1 cellular context compared by ENCODE assay signal in genomic region chr6:20211037-20211940, GRCh38.
TF ChIP-seq lines count a peak whose summit lies in the region.

No MANE protein-coding gene starts in this region.

TF ChIP-seq in PFSK-1, 5 proteins besides CTCF, POLR2A, EP300 and RAD21:
- TF ChIP-seq, protein P1, sequence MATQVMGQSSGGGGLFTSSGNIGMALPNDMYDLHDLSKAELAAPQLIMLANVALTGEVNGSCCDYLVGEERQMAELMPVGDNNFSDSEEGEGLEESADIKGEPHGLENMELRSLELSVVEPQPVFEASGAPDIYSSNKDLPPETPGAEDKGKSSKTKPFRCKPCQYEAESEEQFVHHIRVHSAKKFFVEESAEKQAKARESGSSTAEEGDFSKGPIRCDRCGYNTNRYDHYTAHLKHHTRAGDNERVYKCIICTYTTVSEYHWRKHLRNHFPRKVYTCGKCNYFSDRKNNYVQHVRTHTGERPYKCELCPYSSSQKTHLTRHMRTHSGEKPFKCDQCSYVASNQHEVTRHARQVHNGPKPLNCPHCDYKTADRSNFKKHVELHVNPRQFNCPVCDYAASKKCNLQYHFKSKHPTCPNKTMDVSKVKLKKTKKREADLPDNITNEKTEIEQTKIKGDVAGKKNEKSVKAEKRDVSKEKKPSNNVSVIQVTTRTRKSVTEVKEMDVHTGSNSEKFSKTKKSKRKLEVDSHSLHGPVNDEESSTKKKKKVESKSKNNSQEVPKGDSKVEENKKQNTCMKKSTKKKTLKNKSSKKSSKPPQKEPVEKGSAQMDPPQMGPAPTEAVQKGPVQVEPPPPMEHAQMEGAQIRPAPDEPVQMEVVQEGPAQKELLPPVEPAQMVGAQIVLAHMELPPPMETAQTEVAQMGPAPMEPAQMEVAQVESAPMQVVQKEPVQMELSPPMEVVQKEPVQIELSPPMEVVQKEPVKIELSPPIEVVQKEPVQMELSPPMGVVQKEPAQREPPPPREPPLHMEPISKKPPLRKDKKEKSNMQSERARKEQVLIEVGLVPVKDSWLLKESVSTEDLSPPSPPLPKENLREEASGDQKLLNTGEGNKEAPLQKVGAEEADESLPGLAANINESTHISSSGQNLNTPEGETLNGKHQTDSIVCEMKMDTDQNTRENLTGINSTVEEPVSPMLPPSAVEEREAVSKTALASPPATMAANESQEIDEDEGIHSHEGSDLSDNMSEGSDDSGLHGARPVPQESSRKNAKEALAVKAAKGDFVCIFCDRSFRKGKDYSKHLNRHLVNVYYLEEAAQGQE (IDR thresholded peaks at IDR 0.05; ENCODE audit: insufficient read depth in 1 of 2, low read depth in 2 of 2, low read length in 2 of 2): no peak
- TF ChIP-seq POLR2AphosphoS5 (IDR thresholded peaks at IDR 0.05; ENCODE audit: low read depth, low read length) (peak; percentile 41; the same call in 1 of the 2 replicates), SIN3A (IDR thresholded peaks at IDR 0.05; ENCODE audit: borderline replicate concordance, insufficient read depth, low read length) (peak; percentile 28; the same call in 1 of the 2 replicates)
